In genomic region chr12:86389949-86390348, GRCh38 we compare ENCODE assay signal across 29 cellular contexts.
DNase-seq lines count a peak whose midpoint lies in the region; ATAC-seq, FAIRE-seq and TF ChIP-seq lines count a peak whose summit lies in the region.
"Had no signal": no experiment of that assay in that cellular context is flagged by ENCODE, and none has a peak within 500 bp of the region (broad histone marks: within the 10 kb centered on the region; RNA-seq: fewer than 3 reads in every experiment).

No MANE protein-coding gene starts in this region.

- no peaks in the 10 kb centered on the region for H3K27me3 ChIP-seq in astrocyte (ENCODE audit: insufficient read depth, low read length)
- H3K27me3 ChIP-seq: pancreas had no signal

- DNase-seq in HT1080 (ENCODE audit: low read depth) (peak; percentile 34), astrocyte (ENCODE audit: low read depth) (peak; percentile 59), fibroblast of gingiva (ENCODE audit: low read depth) (peak; percentile 4), renal cortical epithelial cell (ENCODE audit: low read depth) (peak; percentile 1), NCI-H774 (lab: John Stamatoyannopoulos, UW) (no peak), AG08396 (ENCODE audit: low spot score) (no peak)
- DNase-seq: activated CD4-positive, alpha-beta T cell treated with anti-CD3 and anti-CD28 coated beads, Interleukin-2, amount 10 ng/mL, durations not matched to agents 7 days and 5 days; activated naive CD4-positive, alpha-beta T cell treated with Interleukin-2 at 50 U/mL for 16 hours; activated T-cell treated with anti-CD3 and anti-CD28 coated beads, Interleukin-2, amount 50 U/mL, for 72 hours; amygdala; EL; erythroblast; HFFc6; islet precursor cell; Kasumi-1; NCI-H1105; NCI-H1930; NCI-H2227 treated with DMSO at 0.1 percent for 48 hours; pancreas; right cardiac atrium; stimulated activated naive CD4-positive, alpha-beta T cell treated with Interleukin-2 at 50 U/mL for 16 hours had no signal

- no peak overlapping the region for H3K27ac ChIP-seq in astrocyte (ENCODE audit: low read depth, low read length)
- H3K27ac ChIP-seq: pancreas, VCaP had no signal

- H3K9me3 ChIP-seq in astrocyte (ENCODE audit: insufficient read depth, low read depth, low read length) = no peaks in the 10 kb centered on the region
- H3K9me3 ChIP-seq: pancreas had no signal

- H3K4me3 ChIP-seq in astrocyte (ENCODE audit: insufficient read depth, low read depth, low read length) = no peak overlapping the region
- H3K4me3 ChIP-seq: pancreas had no signal

- ATAC-seq in GM21825 (IDR thresholded peaks at IDR 0.05; ENCODE audit: unreplicated experiment) = no peak
- ATAC-seq in HG02981 (IDR thresholded peaks at IDR 0.05; ENCODE audit: unreplicated experiment) = no peak
- ATAC-seq: activated T-cell treated with anti-CD3 and anti-CD28 coated beads, Interleukin-2, amount 50 U/mL, for 72 hours; pancreas; right cardiac atrium; SK-N-SH treated with all-trans-retinoic acid at 6 μM for 48 hours had no signal

- no peaks in the 10 kb centered on the region for H3K79me2 ChIP-seq in astrocyte (ENCODE audit: insufficient read depth, low read length)

- H4K20me1 ChIP-seq in astrocyte (ENCODE audit: insufficient read depth, low read length) = no peaks in the 10 kb centered on the region

- no peaks in the 10 kb centered on the region for H3K27me3 Mint-ChIP-seq in astrocyte (ENCODE audit: low read depth, unreplicated experiment)
- H3K27me3 Mint-ChIP-seq: activated CD4-positive, alpha-beta T cell treated with anti-CD3 and anti-CD28 coated beads, Interleukin-2, amount 10 ng/mL, durations not matched to agents 7 days and 5 days had no signal

- no peak for TF ChIP-seq CTCF in astrocyte (IDR thresholded peaks at IDR 0.05; ENCODE audit: insufficient read depth, low read depth, low read length)

- no peak overlapping the region for H2AFZ ChIP-seq in astrocyte (ENCODE audit: low read depth, low read length)

- peaks cover 3% of the 10 kb centered on the region for H3K9me3 Mint-ChIP-seq in astrocyte (ENCODE audit: unreplicated experiment)
- H3K9me3 Mint-ChIP-seq: activated CD4-positive, alpha-beta T cell treated with anti-CD3 and anti-CD28 coated beads, Interleukin-2, amount 10 ng/mL, durations not matched to agents 7 days and 5 days; nephron had no signal

- H3K36me3 Mint-ChIP-seq in astrocyte (ENCODE audit: low read depth, unreplicated experiment) = no peaks in the 10 kb centered on the region
- H3K36me3 Mint-ChIP-seq: CD14-positive monocyte had no signal

- no peak overlapping the region for H3K4me3 Mint-ChIP-seq in astrocyte (ENCODE audit: unreplicated experiment)
- H3K4me3 Mint-ChIP-seq: activated CD4-positive, alpha-beta T cell treated with anti-CD3 and anti-CD28 coated beads, Interleukin-2, amount 10 ng/mL, durations not matched to agents 7 days and 5 days; activated T-cell treated with anti-CD3 and anti-CD28 coated beads, Interleukin-2, amount 50 U/mL, for 72 hours; CD14-positive monocyte; HFFc6; nephron had no signal

- no peaks in the 10 kb centered on the region for H3K4me1 ChIP-seq in astrocyte (ENCODE audit: insufficient read depth, low read length)
- H3K4me1 ChIP-seq: pancreas had no signal

- no peak overlapping the region for H3K27ac Mint-ChIP-seq in astrocyte (ENCODE audit: unreplicated experiment)
- H3K27ac Mint-ChIP-seq: activated CD4-positive, alpha-beta T cell treated with anti-CD3 and anti-CD28 coated beads, Interleukin-2, amount 10 ng/mL, durations not matched to agents 7 days and 5 days; activated T-cell treated with anti-CD3 and anti-CD28 coated beads, Interleukin-2, amount 50 U/mL, for 72 hours; CD14-positive monocyte; HFFc6; nephron had no signal

- peaks cover 3% of the 10 kb centered on the region for H3K4me1 Mint-ChIP-seq in astrocyte (ENCODE audit: low read depth, unreplicated experiment)
- H3K4me1 Mint-ChIP-seq: activated CD4-positive, alpha-beta T cell treated with anti-CD3 and anti-CD28 coated beads, Interleukin-2, amount 10 ng/mL, durations not matched to agents 7 days and 5 days; CD14-positive monocyte; nephron had no signal

- H3K4me2 ChIP-seq in astrocyte (ENCODE audit: low read length) = no peak overlapping the region

- no peaks in the 10 kb centered on the region for H3K36me3 ChIP-seq in astrocyte (ENCODE audit: insufficient read depth, low read length)
- H3K36me3 ChIP-seq: pancreas had no signal

- H3K9ac ChIP-seq in astrocyte (ENCODE audit: low read length) = no peak overlapping the region

- no peak for FAIRE-seq in astrocyte (lab: Jason Lieb, UNC)
- FAIRE-seq: D721Med, GM19239, pancreas had no signal

Comparison
In these comparisons a context has a peak if more than half of its experiments do, and no peak if none do; other contexts are left out.
1. DNase-seq: peak in HT1080 (single experiment), astrocyte (single experiment), fibroblast of gingiva (single experiment) and renal cortical epithelial cell (single experiment); none in NCI-H774 (single experiment) and AG08396 (single experiment).